ENCODE assay signal across 1 cellular context in the genomic region with DNA sequence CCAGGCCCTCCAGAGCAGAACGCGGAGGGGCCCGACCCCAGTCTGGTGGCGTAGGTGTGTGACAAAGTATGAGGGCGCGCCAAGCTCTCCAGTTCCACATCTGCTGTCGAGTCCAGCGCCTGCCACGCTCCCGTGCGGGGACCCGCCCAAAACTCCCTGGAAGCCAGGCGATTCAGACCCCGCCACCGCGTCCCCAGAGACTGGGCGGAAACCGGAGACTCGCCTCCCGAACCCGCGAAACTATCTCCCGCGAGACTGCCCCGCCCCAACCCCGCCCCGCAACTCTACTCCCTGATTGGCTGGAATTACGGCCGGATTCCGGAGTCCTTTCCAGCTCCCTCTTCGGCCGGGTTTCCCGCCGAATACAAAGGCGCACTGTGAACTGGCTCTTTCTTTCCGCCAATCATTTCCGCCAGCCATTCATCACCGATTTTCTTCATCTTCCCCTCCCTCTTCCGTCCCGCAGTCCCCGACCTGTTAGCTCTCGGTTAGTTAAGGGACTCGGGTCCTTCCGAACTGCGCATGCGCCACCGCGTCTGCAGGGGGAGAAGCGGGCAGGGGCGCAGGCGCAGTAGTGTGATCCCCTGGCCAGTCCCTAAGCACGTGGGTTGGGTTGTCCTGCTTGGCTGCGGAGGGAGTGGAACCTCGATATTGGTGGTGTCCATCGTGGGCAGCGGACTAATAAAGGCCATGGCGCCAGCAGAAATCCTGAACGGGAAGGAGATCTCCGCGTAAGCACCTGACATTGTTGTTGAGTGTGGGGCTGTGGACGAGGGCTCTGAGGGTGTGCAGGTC.
TF ChIP-seq lines count a peak whose summit lies in the region.

Gene MTHFD1 (plus strand): TSS at position 616 of the 795 bp plus-strand sequence. CDS start 75 bp downstream, at position 691.

TF ChIP-seq in WTC11, 78 proteins besides CTCF, POLR2A, EP300 and RAD21 (continued from another document and continues in another):
- TF ChIP-seq, protein P1, sequence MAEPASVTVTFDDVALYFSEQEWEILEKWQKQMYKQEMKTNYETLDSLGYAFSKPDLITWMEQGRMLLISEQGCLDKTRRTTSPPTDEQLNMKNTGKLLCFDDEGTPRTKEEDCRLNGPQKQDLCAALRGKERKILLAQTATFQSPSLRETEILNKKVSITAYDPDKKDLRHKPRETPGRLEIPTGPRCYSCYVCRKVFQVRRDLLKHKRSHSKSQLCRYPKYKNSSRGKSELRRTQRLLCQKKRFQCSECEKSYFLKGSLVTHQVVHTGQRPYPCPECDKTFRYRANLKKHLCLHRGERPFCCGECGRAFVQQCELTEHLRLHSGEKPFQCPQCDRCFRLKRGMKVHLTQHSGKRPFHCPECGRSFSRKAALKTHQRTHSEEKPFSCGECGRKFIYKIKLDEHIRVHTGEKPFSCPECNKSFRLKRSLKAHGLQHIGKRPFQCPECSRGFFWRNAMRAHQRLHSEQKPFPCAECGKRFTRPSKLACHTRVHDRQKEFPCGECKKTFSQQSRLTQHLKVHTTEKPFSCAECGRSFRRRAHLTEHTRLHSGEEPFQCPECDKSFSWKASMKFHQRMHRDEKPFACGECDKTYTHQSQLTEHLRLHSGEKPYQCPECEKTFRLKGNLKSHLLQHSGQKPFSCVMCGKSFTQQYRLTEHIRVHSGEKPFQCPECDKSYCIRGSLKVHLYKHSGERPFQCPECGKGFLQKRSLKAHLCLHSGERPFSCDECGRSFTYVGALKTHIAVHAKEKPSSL (CRISPR knock-in tag; conservative IDR thresholded peaks at IDR 0.05), result no peak
- no peak for TF ChIP-seq TCF7 (CRISPR knock-in tag; IDR thresholded peaks at IDR 0.05; ENCODE audit: low read depth)
- TF ChIP-seq SMAD4 (CRISPR knock-in tag; IDR thresholded peaks at IDR 0.05), result no peak
- no peak for TF ChIP-seq ZNF532 (CRISPR knock-in tag; IDR thresholded peaks at IDR 0.05; ENCODE audit: borderline replicate concordance)
- no peak for TF ChIP-seq ZNF671 (CRISPR knock-in tag; IDR thresholded peaks at IDR 0.05)
- TF ChIP-seq, protein P2, sequence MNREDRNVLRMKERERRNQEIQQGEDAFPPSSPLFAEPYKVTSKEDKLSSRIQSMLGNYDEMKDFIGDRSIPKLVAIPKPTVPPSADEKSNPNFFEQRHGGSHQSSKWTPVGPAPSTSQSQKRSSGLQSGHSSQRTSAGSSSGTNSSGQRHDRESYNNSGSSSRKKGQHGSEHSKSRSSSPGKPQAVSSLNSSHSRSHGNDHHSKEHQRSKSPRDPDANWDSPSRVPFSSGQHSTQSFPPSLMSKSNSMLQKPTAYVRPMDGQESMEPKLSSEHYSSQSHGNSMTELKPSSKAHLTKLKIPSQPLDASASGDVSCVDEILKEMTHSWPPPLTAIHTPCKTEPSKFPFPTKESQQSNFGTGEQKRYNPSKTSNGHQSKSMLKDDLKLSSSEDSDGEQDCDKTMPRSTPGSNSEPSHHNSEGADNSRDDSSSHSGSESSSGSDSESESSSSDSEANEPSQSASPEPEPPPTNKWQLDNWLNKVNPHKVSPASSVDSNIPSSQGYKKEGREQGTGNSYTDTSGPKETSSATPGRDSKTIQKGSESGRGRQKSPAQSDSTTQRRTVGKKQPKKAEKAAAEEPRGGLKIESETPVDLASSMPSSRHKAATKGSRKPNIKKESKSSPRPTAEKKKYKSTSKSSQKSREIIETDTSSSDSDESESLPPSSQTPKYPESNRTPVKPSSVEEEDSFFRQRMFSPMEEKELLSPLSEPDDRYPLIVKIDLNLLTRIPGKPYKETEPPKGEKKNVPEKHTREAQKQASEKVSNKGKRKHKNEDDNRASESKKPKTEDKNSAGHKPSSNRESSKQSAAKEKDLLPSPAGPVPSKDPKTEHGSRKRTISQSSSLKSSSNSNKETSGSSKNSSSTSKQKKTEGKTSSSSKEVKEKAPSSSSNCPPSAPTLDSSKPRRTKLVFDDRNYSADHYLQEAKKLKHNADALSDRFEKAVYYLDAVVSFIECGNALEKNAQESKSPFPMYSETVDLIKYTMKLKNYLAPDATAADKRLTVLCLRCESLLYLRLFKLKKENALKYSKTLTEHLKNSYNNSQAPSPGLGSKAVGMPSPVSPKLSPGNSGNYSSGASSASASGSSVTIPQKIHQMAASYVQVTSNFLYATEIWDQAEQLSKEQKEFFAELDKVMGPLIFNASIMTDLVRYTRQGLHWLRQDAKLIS (CRISPR knock-in tag; IDR thresholded peaks at IDR 0.05; ENCODE audit: borderline replicate concordance), result 0 out of 2 replicates have a peak, but pooled peaks have one; percentile 38
- no peak for TF ChIP-seq GTF2I (CRISPR knock-in tag; conservative IDR thresholded peaks at IDR 0.05)
- no peak for TF ChIP-seq ZNF263 (CRISPR knock-in tag; IDR thresholded peaks at IDR 0.05; ENCODE audit: low read depth)
- TF ChIP-seq NR3C1 (CRISPR knock-in tag; conservative IDR thresholded peaks at IDR 0.05; ENCODE audit: low read depth), result no peak
- TF ChIP-seq NFYB (CRISPR knock-in tag; conservative IDR thresholded peaks at IDR 0.05; ENCODE audit: low read depth), result peak; percentile 61
- TF ChIP-seq, protein P3, sequence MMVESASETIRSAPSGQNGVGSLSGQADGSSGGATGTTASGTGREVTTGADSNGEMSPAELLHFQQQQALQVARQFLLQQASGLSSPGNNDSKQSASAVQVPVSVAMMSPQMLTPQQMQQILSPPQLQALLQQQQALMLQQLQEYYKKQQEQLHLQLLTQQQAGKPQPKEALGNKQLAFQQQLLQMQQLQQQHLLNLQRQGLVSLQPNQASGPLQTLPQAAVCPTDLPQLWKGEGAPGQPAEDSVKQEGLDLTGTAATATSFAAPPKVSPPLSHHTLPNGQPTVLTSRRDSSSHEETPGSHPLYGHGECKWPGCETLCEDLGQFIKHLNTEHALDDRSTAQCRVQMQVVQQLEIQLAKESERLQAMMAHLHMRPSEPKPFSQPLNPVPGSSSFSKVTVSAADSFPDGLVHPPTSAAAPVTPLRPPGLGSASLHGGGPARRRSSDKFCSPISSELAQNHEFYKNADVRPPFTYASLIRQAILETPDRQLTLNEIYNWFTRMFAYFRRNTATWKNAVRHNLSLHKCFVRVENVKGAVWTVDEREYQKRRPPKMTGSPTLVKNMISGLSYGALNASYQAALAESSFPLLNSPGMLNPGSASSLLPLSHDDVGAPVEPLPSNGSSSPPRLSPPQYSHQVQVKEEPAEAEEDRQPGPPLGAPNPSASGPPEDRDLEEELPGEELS (CRISPR knock-in tag; IDR thresholded peaks at IDR 0.05), result peak; percentile 89
- peak; percentile 94 for TF ChIP-seq ETV6 (CRISPR knock-in tag; IDR thresholded peaks at IDR 0.05)
- TF ChIP-seq SMAD3 (CRISPR knock-in tag; IDR thresholded peaks at IDR 0.05; ENCODE audit: borderline replicate concordance), result peak; percentile 95
- peak; percentile 5; the same call in 1 of the 2 replicates for TF ChIP-seq JUN (CRISPR knock-in tag; IDR thresholded peaks at IDR 0.05)
- peak; percentile 35; the same call in 1 of the 2 replicates for TF ChIP-seq ZBTB21 (CRISPR knock-in tag; IDR thresholded peaks at IDR 0.05; ENCODE audit: borderline replicate concordance)
- TF ChIP-seq CBFB (CRISPR knock-in tag; IDR thresholded peaks at IDR 0.05; ENCODE audit: low read depth), result 0 out of 2 replicates have a peak, but pooled peaks have one; percentile 22
- TF ChIP-seq CREM (CRISPR knock-in tag; IDR thresholded peaks at IDR 0.05), result peak; percentile 63
- peak; percentile 79; the same call in 1 of the 2 replicates for TF ChIP-seq ESRRA (CRISPR knock-in tag; IDR thresholded peaks at IDR 0.05; ENCODE audit: borderline replicate concordance)
- peak; percentile 57; the same call in 1 of the 2 replicates for TF ChIP-seq E2F1 (CRISPR knock-in tag; IDR thresholded peaks at IDR 0.05)
- peak; percentile 81; the same call in 1 of the 2 replicates for TF ChIP-seq ZNF138 (CRISPR knock-in tag; conservative IDR thresholded peaks at IDR 0.05)
- TF ChIP-seq, protein P4, sequence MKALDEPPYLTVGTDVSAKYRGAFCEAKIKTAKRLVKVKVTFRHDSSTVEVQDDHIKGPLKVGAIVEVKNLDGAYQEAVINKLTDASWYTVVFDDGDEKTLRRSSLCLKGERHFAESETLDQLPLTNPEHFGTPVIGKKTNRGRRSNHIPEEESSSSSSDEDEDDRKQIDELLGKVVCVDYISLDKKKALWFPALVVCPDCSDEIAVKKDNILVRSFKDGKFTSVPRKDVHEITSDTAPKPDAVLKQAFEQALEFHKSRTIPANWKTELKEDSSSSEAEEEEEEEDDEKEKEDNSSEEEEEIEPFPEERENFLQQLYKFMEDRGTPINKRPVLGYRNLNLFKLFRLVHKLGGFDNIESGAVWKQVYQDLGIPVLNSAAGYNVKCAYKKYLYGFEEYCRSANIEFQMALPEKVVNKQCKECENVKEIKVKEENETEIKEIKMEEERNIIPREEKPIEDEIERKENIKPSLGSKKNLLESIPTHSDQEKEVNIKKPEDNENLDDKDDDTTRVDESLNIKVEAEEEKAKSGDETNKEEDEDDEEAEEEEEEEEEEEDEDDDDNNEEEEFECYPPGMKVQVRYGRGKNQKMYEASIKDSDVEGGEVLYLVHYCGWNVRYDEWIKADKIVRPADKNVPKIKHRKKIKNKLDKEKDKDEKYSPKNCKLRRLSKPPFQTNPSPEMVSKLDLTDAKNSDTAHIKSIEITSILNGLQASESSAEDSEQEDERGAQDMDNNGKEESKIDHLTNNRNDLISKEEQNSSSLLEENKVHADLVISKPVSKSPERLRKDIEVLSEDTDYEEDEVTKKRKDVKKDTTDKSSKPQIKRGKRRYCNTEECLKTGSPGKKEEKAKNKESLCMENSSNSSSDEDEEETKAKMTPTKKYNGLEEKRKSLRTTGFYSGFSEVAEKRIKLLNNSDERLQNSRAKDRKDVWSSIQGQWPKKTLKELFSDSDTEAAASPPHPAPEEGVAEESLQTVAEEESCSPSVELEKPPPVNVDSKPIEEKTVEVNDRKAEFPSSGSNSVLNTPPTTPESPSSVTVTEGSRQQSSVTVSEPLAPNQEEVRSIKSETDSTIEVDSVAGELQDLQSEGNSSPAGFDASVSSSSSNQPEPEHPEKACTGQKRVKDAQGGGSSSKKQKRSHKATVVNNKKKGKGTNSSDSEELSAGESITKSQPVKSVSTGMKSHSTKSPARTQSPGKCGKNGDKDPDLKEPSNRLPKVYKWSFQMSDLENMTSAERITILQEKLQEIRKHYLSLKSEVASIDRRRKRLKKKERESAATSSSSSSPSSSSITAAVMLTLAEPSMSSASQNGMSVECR (CRISPR knock-in tag; IDR thresholded peaks at IDR 0.05; ENCODE audit: borderline replicate concordance), result peak; percentile 38; the same call in 1 of the 2 replicates
- peak; percentile 37; the same call in 1 of the 2 replicates for TF ChIP-seq PRDM15 (CRISPR knock-in tag; IDR thresholded peaks at IDR 0.05)
